In the genomic region with DNA sequence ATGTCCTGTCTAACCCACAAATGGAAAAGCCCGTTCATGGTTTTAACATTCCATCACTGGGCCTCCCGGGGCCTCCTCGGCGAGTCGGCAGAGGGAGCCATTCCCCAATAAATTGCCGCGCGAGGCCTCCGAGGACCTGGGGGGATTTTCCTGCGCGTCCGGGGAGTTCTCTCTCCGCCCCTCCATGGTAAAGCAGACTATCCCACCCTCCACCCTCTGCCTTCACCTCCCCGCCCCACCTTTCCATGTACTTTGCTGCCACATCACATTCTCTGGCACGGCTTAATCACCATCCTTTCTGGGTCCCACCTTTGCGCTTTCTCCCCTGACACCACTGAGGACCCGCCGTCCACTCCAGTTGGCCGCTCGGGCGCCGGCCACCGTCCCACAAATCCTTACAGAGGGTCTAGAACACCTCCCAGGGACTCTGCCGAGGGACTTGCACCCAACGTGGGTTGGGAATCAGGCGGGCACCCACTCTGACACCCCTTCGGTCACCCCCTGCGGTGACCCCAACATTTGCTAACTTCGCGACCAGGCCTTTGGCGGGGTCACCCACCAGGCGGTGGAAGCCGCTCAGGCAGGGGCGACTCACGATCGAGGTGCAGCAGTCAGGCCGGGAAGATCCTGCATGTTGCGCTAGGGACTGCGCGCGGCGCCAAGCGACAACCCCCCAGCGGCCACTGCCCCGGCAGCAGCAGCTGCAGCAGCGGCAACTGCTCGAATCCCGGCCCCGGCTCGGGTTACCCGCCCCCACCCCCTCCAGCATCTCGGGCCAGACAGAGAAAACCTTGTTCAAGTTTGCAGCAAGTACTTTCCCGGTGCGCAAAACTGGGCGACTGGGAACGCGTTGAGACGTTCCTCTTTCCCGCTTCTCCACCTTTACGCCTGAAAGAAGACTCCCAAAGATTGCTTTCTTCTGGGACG, we compare ENCODE assay signal across 8 cellular contexts. TPM values are rescaled to one million over a fixed set of nuclear protein-coding genes. Genes with fewer than 3 reads are reported as not detected.
DNase-seq lines count a peak whose midpoint lies in the region; ATAC-seq and TF ChIP-seq lines count a peak whose summit lies in the region.

A gene (plus strand): TSS at position 778 of the 927 bp plus-strand sequence. CDS start 40,513 bp downstream, outside the sequence.

- no peak for TF ChIP-seq POLR2A in prostate gland (IDR thresholded peaks at IDR 0.05)

- H3K9ac ChIP-seq in HUES6 (ENCODE audit: low read length), result peak within 1 kb of the TSS; percentile 80

- peak in 3 of 4 experiments; percentile 61 to 66 (median 64) for TF ChIP-seq CTCF in prostate gland (IDR thresholded peaks at IDR 0.05)

- peak within 1 kb of the TSS; percentile 75 for H3K4me3 ChIP-seq in HUES6 (ENCODE audit: low read depth, low read length)
- peak within 1 kb of the TSS; percentile 11 to 21 for H3K4me3 ChIP-seq in prostate gland

- H3K27ac ChIP-seq in HUES6 (ENCODE audit: low read depth, low read length) (no peak within 1 kb of the TSS), prostate gland (no peak within 1 kb of the TSS)

- peak within 1 kb of the TSS; percentile 50 for H3K4me3 Mint-ChIP-seq in activated naive CD8-positive, alpha-beta T cell treated with anti-CD3 and anti-CD28 coated beads for 36 hours
- H3K4me3 Mint-ChIP-seq in activated CD8-positive, alpha-beta memory T cell treated with anti-CD3 and anti-CD28 coated beads, Interleukin-2, amount 10 ng/mL, durations not matched to agents 7 days and 5 days, result no peak within 1 kb of the TSS

- CTCF ChIA-PET in activated CD8-positive, alpha-beta memory T cell treated with anti-CD3 and anti-CD28 coated beads, Interleukin-2, amount 10 ng/mL, durations not matched to agents 7 days and 5 days (lab: Charles Lee), result no interaction called here

- peaks cover 5% of the 10 kb centered on the region for H3K4me1 Mint-ChIP-seq in activated naive CD8-positive, alpha-beta T cell treated with anti-CD3 and anti-CD28 coated beads for 36 hours
- no peaks in the 10 kb centered on the region for H3K4me1 Mint-ChIP-seq in activated CD8-positive, alpha-beta memory T cell treated with anti-CD3 and anti-CD28 coated beads, Interleukin-2, amount 10 ng/mL, durations not matched to agents 7 days and 5 days

- no peak within 1 kb of the TSS for H3K27ac Mint-ChIP-seq in activated naive CD8-positive, alpha-beta T cell treated with anti-CD3 and anti-CD28 coated beads for 36 hours
- H3K27ac Mint-ChIP-seq in activated CD8-positive, alpha-beta memory T cell treated with anti-CD3 and anti-CD28 coated beads, Interleukin-2, amount 10 ng/mL, durations not matched to agents 7 days and 5 days, result no peak within 1 kb of the TSS

- peaks cover 11% of the 10 kb centered on the region for H3K9me3 ChIP-seq in HUES6 (ENCODE audit: control insufficient read depth, insufficient read depth, low read depth, low read length)
- H3K9me3 ChIP-seq in prostate gland, result no peaks in the 10 kb centered on the region

- H3K9me3 Mint-ChIP-seq in activated naive CD8-positive, alpha-beta T cell treated with anti-CD3 and anti-CD28 coated beads for 36 hours, result peaks cover 3% of the 10 kb centered on the region
- H3K9me3 Mint-ChIP-seq in activated CD8-positive, alpha-beta memory T cell treated with anti-CD3 and anti-CD28 coated beads, Interleukin-2, amount 10 ng/mL, durations not matched to agents 7 days and 5 days (ENCODE audit: low read depth), result no peaks in the 10 kb centered on the region

- ATAC-seq in left cardiac atrium (peak; percentile 89 to 92), HG03565 (IDR thresholded peaks at IDR 0.05; ENCODE audit: unreplicated experiment) (no peak)
- no peak for ATAC-seq in activated CD8-positive, alpha-beta memory T cell treated with anti-CD3 and anti-CD28 coated beads, Interleukin-2, amount 10 ng/mL, durations not matched to agents 7 days and 5 days

- 0 out of 2 replicates have a peak, but pooled peaks cover 12% of the 10 kb centered on the region for H3K27me3 ChIP-seq in HUES6 (ENCODE audit: control insufficient read depth, insufficient read depth, low read length)
- H3K27me3 ChIP-seq in prostate gland (replicated peaks; ENCODE audit: insufficient read depth), result no peaks in the 10 kb centered on the region

- intact Hi-C loops in left cardiac atrium (cut with DNase I) (loop anchor here (2.0 to 5.0 kb wide), 3 partner anchors 151 to 202 kb away; no protein-coding TSS in a partner anchor), prostate gland (cut with DNase I) (loop anchor here (2.0 kb wide), 1 partner anchor 203 kb away; no protein-coding TSS in a partner anchor)

- no peaks in the 10 kb centered on the region for H3K36me3 Mint-ChIP-seq in activated naive CD8-positive, alpha-beta T cell treated with anti-CD3 and anti-CD28 coated beads for 36 hours
- H3K36me3 Mint-ChIP-seq in activated CD8-positive, alpha-beta memory T cell treated with anti-CD3 and anti-CD28 coated beads, Interleukin-2, amount 10 ng/mL, durations not matched to agents 7 days and 5 days, result no peaks in the 10 kb centered on the region

- peak; percentile 27 for DNase-seq in NCI-H748 (lab: John Stamatoyannopoulos, UW; ENCODE audit: unreplicated experiment)
- DNase-seq in NCI-H748 treated with DMSO at 0.1 percent for 48 hours (lab: John Stamatoyannopoulos, UW), result no peak
- peak; percentile 43 for DNase-seq in activated naive CD8-positive, alpha-beta T cell treated with anti-CD3 and anti-CD28 coated beads for 36 hours
- peak; percentile 46 for DNase-seq in left cardiac atrium
- peak; percentile 36 for DNase-seq in prostate gland (ENCODE audit: low spot score)
- no peak for DNase-seq in activated CD8-positive, alpha-beta memory T cell treated with anti-CD3 and anti-CD28 coated beads, Interleukin-2, amount 10 ng/mL, durations not matched to agents 7 days and 5 days

- peaks cover 73% of the 10 kb centered on the region for H3K27me3 Mint-ChIP-seq in activated naive CD8-positive, alpha-beta T cell treated with anti-CD3 and anti-CD28 coated beads for 36 hours
- H3K27me3 Mint-ChIP-seq in activated CD8-positive, alpha-beta memory T cell treated with anti-CD3 and anti-CD28 coated beads, Interleukin-2, amount 10 ng/mL, durations not matched to agents 7 days and 5 days, result peaks cover 78% of the 10 kb centered on the region

- WGBS in prostate gland, result 1% methylated on average over 46 of the region's 61 CpGs

- peaks cover 22% of the 10 kb centered on the region for H3K4me1 ChIP-seq in HUES6 (ENCODE audit: control insufficient read depth, insufficient read depth, low read length)
- H3K4me1 ChIP-seq in prostate gland (replicated peaks), result no peaks in the 10 kb centered on the region

- H3K36me3 ChIP-seq in HUES6 (ENCODE audit: control insufficient read depth, insufficient read depth, low read length) (no peaks in the 10 kb centered on the region), prostate gland (no peaks in the 10 kb centered on the region)

RNA-seq across cellular contexts. Expression of the gene that starts here (rescaled TPM):
- total RNA-seq in activated naive CD8-positive, alpha-beta T cell treated with anti-CD3 and anti-CD28 coated beads for 36 hours, result not detected
- total RNA-seq in left cardiac atrium (1 to 10 TPM; 1.1 to 1.2 TPM), prostate gland (1 to 10 TPM in 1 of 2 donors, under 1 TPM in 1; 0.77 to 7.9 TPM)
- total RNA-seq in activated CD8-positive, alpha-beta memory T cell treated with anti-CD3 and anti-CD28 coated beads, Interleukin-2, amount 10 ng/mL, durations not matched to agents 7 days and 5 days, result not detected

Comparison
In these comparisons a context has a peak if more than half of its experiments do, and no peak if none do; other contexts are left out.
1. DNase-seq: peak in NCI-H748 (single experiment), left cardiac atrium (single experiment) and prostate gland (single experiment); none in NCI-H748 treated with DMSO at 0.1 percent for 48 hours (single experiment) and activated CD8-positive, alpha-beta memory T cell treated with anti-CD3 and anti-CD28 coated beads, Interleukin-2, amount 10 ng/mL, durations not matched to agents 7 days and 5 days (single experiment).
2. Peak in DNase-seq in activated naive CD8-positive, alpha-beta T cell treated with anti-CD3 and anti-CD28 coated beads for 36 hours; RNA of the gene not detected or under 1 TPM.
3. ATAC-seq: peak in left cardiac atrium (2 of 2); none in HG03565 (single experiment) and activated CD8-positive, alpha-beta memory T cell treated with anti-CD3 and anti-CD28 coated beads, Interleukin-2, amount 10 ng/mL, durations not matched to agents 7 days and 5 days (single experiment).